ENCODE assay signal across 32 cellular contexts in the genomic region with DNA sequence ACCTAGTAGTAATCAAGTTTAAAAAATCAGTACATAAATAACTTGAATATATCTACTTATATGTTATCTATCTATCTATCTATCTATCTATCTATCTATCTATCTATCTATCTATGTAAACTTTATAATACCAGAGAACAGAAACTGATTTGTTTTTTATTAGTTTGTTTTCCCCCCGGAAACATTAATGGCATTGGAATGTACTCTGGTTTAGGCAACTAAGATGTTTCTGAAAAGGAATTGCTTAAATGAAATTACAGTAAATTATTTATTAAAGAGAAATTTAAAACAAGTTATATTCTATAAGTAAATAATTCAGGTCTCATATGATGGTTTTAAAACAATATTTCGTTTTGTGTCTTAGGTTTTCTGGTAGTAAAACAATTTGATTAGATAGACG.
DNase-seq lines count a peak whose midpoint lies in the region; ATAC-seq, FAIRE-seq and TF ChIP-seq lines count a peak whose summit lies in the region.
"Had no signal": no experiment of that assay in that cellular context is flagged by ENCODE, and none has a peak within 500 bp of the region (broad histone marks: within the 10 kb centered on the region; RNA-seq: fewer than 3 reads in every experiment).

No MANE protein-coding gene starts in this region.

- ATAC-seq in PC-3: no peak
- ATAC-seq in activated naive CD4-positive, alpha-beta T cell treated with anti-CD3 and anti-CD28 coated beads, Interleukin-2, amount 50 U/mL, for 72 hours: no peak
- ATAC-seq: activated naive CD8-positive, alpha-beta T cell treated with anti-CD3 and anti-CD28 coated beads, Interleukin-2, amount 50 U/mL, for 24 hours; GM23338; right cardiac atrium; T-cell had no signal

- H4K20me1 ChIP-seq in PC-3 (ENCODE audit: low read length): no peaks in the 10 kb centered on the region
- H4K20me1 ChIP-seq in mammary epithelial cell (ENCODE audit: insufficient read depth, low read length): no peaks in the 10 kb centered on the region

- WGBS in mammary epithelial cell (ENCODE audit: low coverage, missing lambda C conversion rate): 50% methylated on average over 3 of the region's 3 CpGs

- no peaks in the 10 kb centered on the region for H3K36me3 Mint-ChIP-seq in activated naive CD4-positive, alpha-beta T cell treated with anti-CD3 and anti-CD28 coated beads, Interleukin-2, amount 50 U/mL, for 72 hours
- H3K36me3 Mint-ChIP-seq: CD14-positive monocyte, mesothelial cell of epicardium, naive B cell, T-cell had no signal

- H3K4me1 ChIP-seq in ACC112 (ENCODE audit: control insufficient read depth, insufficient read depth, low read length, unreplicated experiment) (peaks cover 51% of the 10 kb centered on the region), PC-3 (ENCODE audit: insufficient read depth, low read length) (peaks cover 23% of the 10 kb centered on the region), mammary epithelial cell (ENCODE audit: insufficient read depth, low read length) (peaks cover 41% of the 10 kb centered on the region)
- H3K4me1 ChIP-seq: Peyer's patch, tibial artery, vagina had no signal

- POLR2A ChIA-PET in PC-3 (lab: Charles Lee; ENCODE audit: unreplicated experiment): no interaction called here

- H3K27ac ChIP-seq in ACC112 (ENCODE audit: low read depth, low read length): peak overlapping the region; percentile 99
- H3K27ac ChIP-seq in PC-3 (ENCODE audit: low read length): peak overlapping the region; percentile 87
- peak overlapping the region; percentile 98 for H3K27ac ChIP-seq in mammary epithelial cell (ENCODE audit: insufficient read depth, low read depth, low read length)
- H3K27ac ChIP-seq: dorsolateral prefrontal cortex, neutrophil, Peyer's patch, SJCRH30, tibial artery, vagina had no signal

- H3K4me2 ChIP-seq in PC-3 (ENCODE audit: low read length): no peak overlapping the region
- no peak overlapping the region for H3K4me2 ChIP-seq in mammary epithelial cell (ENCODE audit: insufficient read depth, low read depth, low read length)
- H3K4me2 ChIP-seq: GM23338 had no signal

- H3K27me3 ChIP-seq in ACC112 (ENCODE audit: insufficient read depth, low read length) (no peaks in the 10 kb centered on the region), PC-3 (ENCODE audit: low read length) (no peaks in the 10 kb centered on the region), mammary epithelial cell (ENCODE audit: insufficient read depth, low read length) (no peaks in the 10 kb centered on the region)
- H3K27me3 ChIP-seq: dorsolateral prefrontal cortex, neutrophil, Peyer's patch, SJCRH30, tibial artery, vagina had no signal

- in situ Hi-C loops in mammary epithelial cell (cut with MboI; ENCODE audit: low sequenced_read_pairs in 2 of 2): loop anchor here in 1 of 2 donors (5.0 kb wide), 1 partner anchor 76 kb away; no protein-coding TSS in a partner anchor

- H3K9me3 ChIP-seq in PC-3 (ENCODE audit: low read length): peaks cover 7% of the 10 kb centered on the region; the same call in 1 of the 2 replicates
- peaks cover 3% of the 10 kb centered on the region for H3K9me3 ChIP-seq in mammary epithelial cell (replicated peaks; ENCODE audit: insufficient read depth, low read length)
- H3K9me3 ChIP-seq: neutrophil, Peyer's patch, SJCRH30, tibial artery, vagina had no signal

- no peaks in the 10 kb centered on the region for H3F3A ChIP-seq in PC-3 (ENCODE audit: low read length, unreplicated experiment)

- peak; percentile 5 for DNase-seq in PC-3
- DNase-seq in mammary epithelial cell: no peak
- no peak for DNase-seq in frontal cortex (ENCODE audit: low spot score in 2 of 2)
- DNase-seq in NCI-H146 (lab: John Stamatoyannopoulos, UW): no peak
- no peak for DNase-seq in NCI-H187 treated with DMSO at 0.1 percent for 48 hours (lab: John Stamatoyannopoulos, UW)
- DNase-seq in NCI-H128 (lab: John Stamatoyannopoulos, UW; ENCODE audit: unreplicated experiment): no peak
- DNase-seq in activated naive CD4-positive, alpha-beta T cell treated with anti-CD3 and anti-CD28 coated beads, Interleukin-2, amount 50 U/mL, for 72 hours (ENCODE audit: low spot score in 2 of 2): no peak
- DNase-seq: activated gamma-delta T cell; activated naive CD8-positive, alpha-beta T cell treated with anti-CD3 and anti-CD28 coated beads, Interleukin-2, amount 50 U/mL, for 24 hours; activated T-cell treated with anti-CD3 and anti-CD28 coated beads, Interleukin-2, amount 50 U/mL, for 24 hours; cerebellar nuclear complex; DMS79 treated with DMSO at 0.1 percent for 48 hours; dorsolateral prefrontal cortex; KG1; MM.1S; naive B cell; NCI-H1105 treated with DMSO at 0.1 percent for 48 hours; NCI-H2081; NCI-H526 treated with DMSO at 0.1 percent for 48 hours; Peyer's patch; right cardiac atrium; stimulated activated CD4-positive, alpha-beta T cell treated with anti-CD3 and anti-CD28 coated beads, Interleukin-12 subunit alpha, Interleukin-12 subunit beta, amount 100 ng/mL, for 4 hours; stimulated activated CD4-positive, alpha-beta T cell treated with anti-CD3 and anti-CD28 coated beads, Interleukin-2, amount 100 ng/mL, for 48 hours; T-cell; tibial artery had no signal

- H3K36me3 ChIP-seq in ACC112 (ENCODE audit: insufficient read depth, low read length): no peaks in the 10 kb centered on the region
- H3K36me3 ChIP-seq in PC-3 (ENCODE audit: low read depth, low read length): no peaks in the 10 kb centered on the region
- H3K36me3 ChIP-seq in mammary epithelial cell (ENCODE audit: insufficient read depth, low read length): no peaks in the 10 kb centered on the region
- H3K36me3 ChIP-seq: neutrophil, Peyer's patch, SJCRH30, tibial artery, vagina had no signal

- H3K27ac Mint-ChIP-seq in activated naive CD4-positive, alpha-beta T cell treated with anti-CD3 and anti-CD28 coated beads, Interleukin-2, amount 50 U/mL, for 72 hours: no peak overlapping the region
- H3K27ac Mint-ChIP-seq: activated naive CD8-positive, alpha-beta T cell treated with anti-CD3 and anti-CD28 coated beads, Interleukin-2, amount 50 U/mL, for 24 hours; activated T-cell treated with anti-CD3 and anti-CD28 coated beads, Interleukin-2, amount 50 U/mL, for 24 hours; CD14-positive monocyte; GM23338; mesothelial cell of epicardium; naive B cell; T-cell had no signal

- BruUV-seq in PC-3 (replicated peaks; lab: Mats Ljungman, UMichigan): no TSS peak
- no TSS peak for BruUV-seq in mammary epithelial cell (replicated peaks; lab: Mats Ljungman, UMichigan)

- H3K9me2 ChIP-seq in PC-3 (replicated peaks; ENCODE audit: low read length): no peaks in the 10 kb centered on the region

- CTCF ChIA-PET in PC-3 (lab: Charles Lee) (interaction anchor here (0.6 kb wide), 1 partner anchor 74 kb away, joined by 3 read pairs; no protein-coding TSS in a partner anchor), mammary epithelial cell (lab: Charles Lee; ENCODE audit: low non-redundant PET) (no interaction called here)

- peak overlapping the region; percentile 29; the same call in 1 of the 2 replicates for H3K9ac ChIP-seq in PC-3 (ENCODE audit: low read length)
- peak overlapping the region; percentile 51 for H3K9ac ChIP-seq in mammary epithelial cell (ENCODE audit: insufficient read depth, low read length)

- intact Hi-C loops in PC-3 (cut with micrococcal nuclease): loop anchor here (5.0 kb wide), 2 partner anchors 34 to 889 kb away; no protein-coding TSS in a partner anchor
- intact Hi-C loops in mammary epithelial cell (cut with micrococcal nuclease): loop anchor here (2.0 kb wide), 1 partner anchor 33 kb away; no protein-coding TSS in a partner anchor

- H3K79me2 ChIP-seq in ACC112 (ENCODE audit: control insufficient read depth, insufficient read depth, low read length, unreplicated experiment) (no peaks in the 10 kb centered on the region), PC-3 (ENCODE audit: low read length) (no peaks in the 10 kb centered on the region), mammary epithelial cell (ENCODE audit: insufficient read depth, low read length) (no peaks in the 10 kb centered on the region)

- no peaks in the 10 kb centered on the region for H3K9me3 Mint-ChIP-seq in activated naive CD4-positive, alpha-beta T cell treated with anti-CD3 and anti-CD28 coated beads, Interleukin-2, amount 50 U/mL, for 72 hours
- H3K9me3 Mint-ChIP-seq: activated T-cell treated with anti-CD3 and anti-CD28 coated beads, Interleukin-2, amount 50 U/mL, for 24 hours; GM23338 had no signal

- H3K4me3 ChIP-seq in ACC112 (ENCODE audit: low read depth, low read length): no peak overlapping the region
- H3K4me3 ChIP-seq in PC-3 (ENCODE audit: low read length): no peak overlapping the region
- no peak overlapping the region for H3K4me3 ChIP-seq in mammary epithelial cell (replicated peaks in 1 of 3; ENCODE audit: insufficient read depth in 1 of 3, low read depth in 2 of 3, low read length in 3 of 3)
- H3K4me3 ChIP-seq: dorsolateral prefrontal cortex, GM23338, Peyer's patch, SJCRH30, tibial artery, vagina had no signal

- no peak overlapping the region for H2AFZ ChIP-seq in ACC112 (ENCODE audit: low read length, unreplicated experiment)
- H2AFZ ChIP-seq in PC-3 (ENCODE audit: low read length): no peak overlapping the region
- H2AFZ ChIP-seq in mammary epithelial cell (ENCODE audit: low read depth, low read length): no peak overlapping the region
- H2AFZ ChIP-seq: GM23338 had no signal

- TF ChIP-seq CTCF in PC-3 (conservative IDR thresholded peaks at IDR 0.05; ENCODE audit: low read depth, low read length) (no peak), mammary epithelial cell (conservative IDR thresholded peaks at IDR 0.05 in 1 of 2, IDR thresholded peaks at IDR 0.05 in 1 of 2; ENCODE audit: extremely low read depth in 1 of 2, insufficient read depth in 1 of 2, low read depth in 1 of 2, low read length in 2 of 2) (no peak)

- peak; percentile 8 for FAIRE-seq in frontal cortex (lab: Jason Lieb, UNC)

- dilution Hi-C loops in mammary epithelial cell (cut with HindIII; ENCODE audit: low sequenced_read_pairs): loop anchor here (5.0 kb wide), 1 partner anchor 76 kb away; no protein-coding TSS in a partner anchor
